ENCODE assay signal across 35 cellular contexts in the genomic region with DNA sequence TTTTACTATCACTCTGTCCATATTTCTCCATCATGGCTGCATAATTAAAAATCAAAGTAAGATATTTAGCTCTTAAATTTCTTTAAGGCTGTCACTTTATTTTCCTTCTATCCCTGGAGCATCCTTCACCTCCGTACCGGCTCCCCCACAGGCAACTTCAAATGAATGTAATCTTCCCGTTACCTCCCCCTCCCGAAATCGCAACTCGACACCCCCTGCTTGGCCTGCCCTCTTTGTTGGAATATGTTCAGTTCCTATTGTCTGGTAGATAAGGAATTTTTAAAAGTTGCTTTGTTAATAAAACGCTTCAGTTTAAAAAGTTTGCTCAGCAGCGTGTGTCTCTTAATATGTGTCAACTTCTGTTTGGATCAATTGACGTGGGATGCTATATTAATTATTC.
"Had no signal": no experiment of that assay in that cellular context is flagged by ENCODE, and none has a peak within 500 bp of the region (broad histone marks: within the 10 kb centered on the region; RNA-seq: fewer than 3 reads in every experiment).

No MANE protein-coding gene starts in this region.

- ATAC-seq: activated CD8-positive, alpha-beta T cell treated with anti-CD3 and anti-CD28 coated beads, Interleukin-2, amount 10 ng/mL, durations not matched to agents 7 days and 5 days; activated naive CD4-positive, alpha-beta T cell treated with anti-CD3 and anti-CD28 coated beads, Interleukin-2, amount 50 U/mL, for 72 hours; activated T-cell treated with anti-CD3 and anti-CD28 coated beads, Interleukin-2, amount 50 U/mL, for 4 hours; activated T-cell treated with anti-CD3 and anti-CD28 coated beads, Interleukin-2, amount 50 U/mL, for 72 hours; activated T-helper 17 cell treated with anti-CD3 and anti-CD28 coated beads, Interleukin-2, amount 50 U/mL, for 72 hours; body of pancreas had no signal

- H3K4me1 ChIP-seq: adrenal gland, breast epithelium had no signal

- H3K4me3 Mint-ChIP-seq: activated B cell treated with CpG ODN at 0.5 μM for 24 hours; activated CD4-positive, alpha-beta memory T cell treated with anti-CD3 and anti-CD28 coated beads, Interleukin-2, amount 10 ng/mL, durations not matched to agents 7 days and 5 days; activated CD4-positive, alpha-beta T cell treated with anti-CD3 and anti-CD28 coated beads, Interleukin-2, amount 10 ng/mL, durations not matched to agents 7 days and 5 days; activated CD8-positive, alpha-beta T cell treated with anti-CD3 and anti-CD28 coated beads, Interleukin-2, amount 10 ng/mL, durations not matched to agents 7 days and 5 days; activated naive CD4-positive, alpha-beta T cell treated with anti-CD3 and anti-CD28 coated beads for 36 hours; activated naive CD8-positive, alpha-beta T cell treated with anti-CD3 and anti-CD28 coated beads for 36 hours; activated T-cell treated with anti-CD3 and anti-CD28 coated beads, Interleukin-2, amount 50 U/mL, for 4 hours; activated T-cell treated with anti-CD3 and anti-CD28 coated beads, Interleukin-2, amount 50 U/mL, for 72 hours; activated T-helper 1 cell treated with anti-CD3 and anti-CD28 coated beads, Interleukin-12 subunit alpha, Interleukin-12 subunit beta, Interleukin-2, Interleukin-4 antibody, amounts not matched to agents 30 ng/mL and 10 ng/mL and 1 ng/mL, durations not matched to agents 14 hours and 24 hours and 36 hours; activated T-helper 17 cell treated with anti-CD3 and anti-CD28 coated beads, Interleukin-2, amount 50 U/mL, for 72 hours; T-helper 1 cell treated with Interleukin-12 subunit alpha and Interleukin-12 subunit beta and Interleukin-4 antibody, amounts not matched to agents 30 μg/mL and 1 μg/mL, for 36 hours; T-helper 2 cell treated with Interferon-gamma antibody and Interleukin-4, amounts not matched to agents 5 μg/mL and 100 μg/mL, for 36 hours had no signal

- H3K9me3 ChIP-seq: adrenal gland, body of pancreas, breast epithelium had no signal

- H3K27ac ChIP-seq: adrenal gland, body of pancreas, brain microvascular endothelial cell, breast epithelium, VCaP had no signal

- H3K27me3 Mint-ChIP-seq: activated B cell treated with CpG ODN at 0.5 μM for 24 hours; activated CD4-positive, alpha-beta memory T cell treated with anti-CD3 and anti-CD28 coated beads, Interleukin-2, amount 10 ng/mL, durations not matched to agents 7 days and 5 days; activated CD4-positive, alpha-beta T cell treated with anti-CD3 and anti-CD28 coated beads, Interleukin-2, amount 10 ng/mL, durations not matched to agents 7 days and 5 days; activated naive CD8-positive, alpha-beta T cell treated with anti-CD3 and anti-CD28 coated beads for 36 hours; activated T-helper 17 cell treated with anti-CD3 and anti-CD28 coated beads, Interleukin-2, amount 50 U/mL, for 72 hours had no signal

- H3K27me3 ChIP-seq: adrenal gland, body of pancreas, brain microvascular endothelial cell, breast epithelium had no signal

- H3K27ac Mint-ChIP-seq: activated B cell treated with CpG ODN at 0.5 μM for 24 hours; activated CD4-positive, alpha-beta memory T cell treated with anti-CD3 and anti-CD28 coated beads, Interleukin-2, amount 10 ng/mL, durations not matched to agents 7 days and 5 days; activated CD4-positive, alpha-beta T cell treated with anti-CD3 and anti-CD28 coated beads, Interleukin-2, amount 10 ng/mL, durations not matched to agents 7 days and 5 days; activated CD8-positive, alpha-beta T cell treated with anti-CD3 and anti-CD28 coated beads, Interleukin-2, amount 10 ng/mL, durations not matched to agents 7 days and 5 days; activated naive CD4-positive, alpha-beta T cell treated with anti-CD3 and anti-CD28 coated beads for 36 hours; activated naive CD4-positive, alpha-beta T cell treated with anti-CD3 and anti-CD28 coated beads, Interleukin-2, amount 50 U/mL, for 72 hours; activated naive CD8-positive, alpha-beta T cell treated with anti-CD3 and anti-CD28 coated beads for 36 hours; activated T-cell treated with anti-CD3 and anti-CD28 coated beads, Interleukin-2, amount 50 U/mL, for 72 hours; activated T-helper 1 cell treated with anti-CD3 and anti-CD28 coated beads, Interleukin-12 subunit alpha, Interleukin-12 subunit beta, Interleukin-2, Interleukin-4 antibody, amounts not matched to agents 30 ng/mL and 10 ng/mL and 1 ng/mL, durations not matched to agents 14 hours and 24 hours and 36 hours; activated T-helper 17 cell treated with anti-CD3 and anti-CD28 coated beads, Interleukin-2, amount 50 U/mL, for 72 hours; T-helper 1 cell treated with Interleukin-12 subunit alpha and Interleukin-12 subunit beta and Interleukin-4 antibody, amounts not matched to agents 30 μg/mL and 1 μg/mL, for 36 hours; T-helper 2 cell treated with Interferon-gamma antibody and Interleukin-4, amounts not matched to agents 5 μg/mL and 100 μg/mL, for 36 hours had no signal

- H3K4me3 ChIP-seq: adrenal gland, body of pancreas, breast epithelium had no signal

- H3K9me3 Mint-ChIP-seq: activated B cell treated with CpG ODN at 0.5 μM for 24 hours; activated naive CD4-positive, alpha-beta T cell treated with anti-CD3 and anti-CD28 coated beads for 36 hours; activated naive CD8-positive, alpha-beta T cell treated with anti-CD3 and anti-CD28 coated beads for 36 hours; activated T-cell treated with anti-CD3 and anti-CD28 coated beads, Interleukin-2, amount 50 U/mL, for 4 hours; activated T-helper 1 cell treated with anti-CD3 and anti-CD28 coated beads, Interleukin-12 subunit alpha, Interleukin-12 subunit beta, Interleukin-2, Interleukin-4 antibody, amounts not matched to agents 30 ng/mL and 10 ng/mL and 1 ng/mL, durations not matched to agents 14 hours and 24 hours and 36 hours; T-helper 2 cell treated with Interferon-gamma antibody and Interleukin-4, amounts not matched to agents 5 μg/mL and 100 μg/mL, for 36 hours had no signal

- H3K36me3 ChIP-seq: adrenal gland, brain microvascular endothelial cell, breast epithelium had no signal

- H3K4me1 Mint-ChIP-seq: activated B cell treated with CpG ODN at 0.5 μM for 24 hours; activated CD4-positive, alpha-beta memory T cell treated with anti-CD3 and anti-CD28 coated beads, Interleukin-2, amount 10 ng/mL, durations not matched to agents 7 days and 5 days; activated CD4-positive, alpha-beta T cell treated with anti-CD3 and anti-CD28 coated beads, Interleukin-2, amount 10 ng/mL, durations not matched to agents 7 days and 5 days; activated naive CD8-positive, alpha-beta T cell treated with anti-CD3 and anti-CD28 coated beads for 36 hours had no signal

- DNase-seq: activated B cell treated with CpG ODN at 0.5 μM for 24 hours; activated CD4-positive, alpha-beta memory T cell treated with anti-CD3 and anti-CD28 coated beads, Interleukin-2, amount 10 ng/mL, durations not matched to agents 7 days and 5 days; activated CD4-positive, alpha-beta T cell treated with anti-CD3 and anti-CD28 coated beads for 4 hours; activated CD4-positive, alpha-beta T cell treated with anti-CD3 and anti-CD28 coated beads, Interleukin-2, amount 10 ng/mL, durations not matched to agents 7 days and 5 days; activated CD4-positive, alpha-beta T cell treated with anti-CD3 and anti-CD28 coated beads, Interleukin-2, amount 50 U/mL, for 48 hours; activated CD4-positive, CD25-positive, alpha-beta regulatory T cell treated with anti-CD3 and anti-CD28 coated beads, Interleukin-2, amount 50 U/mL, for 72 hours; activated CD8-positive, alpha-beta memory T cell treated with anti-CD3 and anti-CD28 coated beads for 24 hours; activated CD8-positive, alpha-beta memory T cell treated with anti-CD3 and anti-CD28 coated beads, Interleukin-2, amount 50 U/mL, for 4 hours; activated CD8-positive, alpha-beta T cell treated with anti-CD3 and anti-CD28 coated beads, Interleukin-2, amount 10 ng/mL, durations not matched to agents 7 days and 5 days; activated effector memory CD4-positive, alpha-beta T cell treated with anti-CD3 and anti-CD28 coated beads, Interleukin-2, amount 50 U/mL, for 16 hours; activated gamma-delta T cell treated with Interleukin-2 at 50 U/mL for 16 hours; activated naive CD4-positive, alpha-beta T cell; activated naive CD4-positive, alpha-beta T cell treated with anti-CD3 and anti-CD28 coated beads for 36 hours; activated naive CD4-positive, alpha-beta T cell treated with anti-CD3 and anti-CD28 coated beads, Interleukin-2, amount 50 U/mL, for 16 hours; activated naive CD8-positive, alpha-beta T cell treated with anti-CD3 and anti-CD28 coated beads for 36 hours; activated T-cell treated with anti-CD3 and anti-CD28 coated beads for 4 hours; activated T-cell treated with anti-CD3 and anti-CD28 coated beads, Interleukin-2, amount 50 U/mL, for 1 hour; activated T-cell treated with anti-CD3 and anti-CD28 coated beads, Interleukin-2, amount 50 U/mL, for 4 hours; activated T-cell treated with anti-CD3 and anti-CD28 coated beads, Interleukin-2, amount 50 U/mL, for 72 hours; adrenal gland; amniotic stem cell; aorta; body of pancreas; brain microvascular endothelial cell; central memory CD4-positive, alpha-beta T cell; T-helper 1 cell; T-helper 2 cell; T-helper 9 cell had no signal

- H3K36me3 Mint-ChIP-seq: activated naive CD4-positive, alpha-beta T cell treated with anti-CD3 and anti-CD28 coated beads, Interleukin-2, amount 50 U/mL, for 72 hours; activated naive CD8-positive, alpha-beta T cell treated with anti-CD3 and anti-CD28 coated beads for 36 hours had no signal
